Comparison of ENCODE assay signal across 8 cellular contexts in the genomic region with DNA sequence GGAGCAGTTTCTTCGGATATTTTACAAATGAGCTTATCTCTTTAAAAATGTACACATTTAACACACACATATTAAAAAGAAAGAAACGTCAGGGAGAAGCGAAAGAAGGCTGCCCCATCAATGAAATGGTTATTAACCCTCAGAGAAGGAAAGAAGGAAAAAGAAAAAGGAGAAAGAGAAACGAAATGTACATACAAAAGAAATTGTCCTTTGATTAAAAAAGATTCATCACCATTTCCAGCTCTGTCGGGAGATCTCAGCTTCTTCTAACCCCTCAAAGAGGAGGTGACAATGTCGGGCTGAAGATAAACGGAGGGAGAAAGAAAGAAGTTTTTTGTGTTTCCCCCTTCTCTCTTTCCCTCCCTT. TPM values are rescaled to one million over a fixed set of nuclear protein-coding genes. Genes with fewer than 3 reads are reported as not detected.
DNase-seq lines count a peak whose midpoint lies in the region; ATAC-seq and TF ChIP-seq lines count a peak whose summit lies in the region.

No MANE protein-coding gene starts in this region.

- peaks cover 30% of the 10 kb centered on the region for H3K4me1 Mint-ChIP-seq in activated CD8-positive, alpha-beta memory T cell treated with anti-CD3 and anti-CD28 coated beads, Interleukin-2, amount 10 ng/mL, durations not matched to agents 7 days and 5 days

- intact Hi-C loops in right lobe of liver (cut with DNase I) (loop anchor here in 1 of 2 donors (10.0 kb wide), 1 partner anchor 235 kb away; no protein-coding TSS in a partner anchor), testis (cut with DNase I; ENCODE audit: low total_unique reads) (loop anchor here (10.0 kb wide), 1 partner anchor 375 kb away; no protein-coding TSS in a partner anchor)

- ATAC-seq in activated CD8-positive, alpha-beta memory T cell treated with anti-CD3 and anti-CD28 coated beads, Interleukin-2, amount 10 ng/mL, durations not matched to agents 7 days and 5 days = no peak
- ATAC-seq in right lobe of liver = no peak

- peak overlapping the region; percentile 81 for H3K27ac Mint-ChIP-seq in activated CD8-positive, alpha-beta memory T cell treated with anti-CD3 and anti-CD28 coated beads, Interleukin-2, amount 10 ng/mL, durations not matched to agents 7 days and 5 days

- no peaks in the 10 kb centered on the region for H3K36me3 ChIP-seq in right lobe of liver
- no peaks in the 10 kb centered on the region for H3K36me3 ChIP-seq in testis (ENCODE audit: low read depth, missing control alignments)

- 3% methylated on average over 7 of the region's 7 CpGs for WGBS in right lobe of liver (ENCODE audit: insufficient coverage, low coverage, low lambda C conversion rate, missing lambda C conversion rate)
- 1% methylated on average over 7 of the region's 7 CpGs for WGBS in testis, 2 donors

- DNase-seq in activated CD8-positive, alpha-beta memory T cell treated with anti-CD3 and anti-CD28 coated beads, Interleukin-2, amount 10 ng/mL, durations not matched to agents 7 days and 5 days = no peak
- no peak for DNase-seq in activated CD8-positive, alpha-beta memory T cell treated with anti-CD3 and anti-CD28 coated beads, Interleukin-2, amount 50 U/mL, for 48 hours
- no peak for DNase-seq in right lobe of liver
- no peak for DNase-seq in testis
- DNase-seq in SIG-M5 treated with dmso at 0.1 percent for 504 hours (lab: John Stamatoyannopoulos, UW; ENCODE audit: unreplicated experiment) = no peak
- no peak for DNase-seq in glomerular visceral epithelial cell (ENCODE audit: extremely low spot score)
- no peak for DNase-seq in effector CD8-positive, alpha-beta T cell (lab: John Stamatoyannopoulos, UW)

- peak overlapping the region; percentile 64 for H3K27ac ChIP-seq in angular gyrus (ENCODE audit: low read depth, low read length)
- H3K27ac ChIP-seq in right lobe of liver = peak overlapping the region in 1 of 3 donors; percentile 44
- peak overlapping the region; percentile 73 to 82 for H3K27ac ChIP-seq in testis

- H3K27me3 Mint-ChIP-seq in activated CD8-positive, alpha-beta memory T cell treated with anti-CD3 and anti-CD28 coated beads, Interleukin-2, amount 10 ng/mL, durations not matched to agents 7 days and 5 days = peaks cover 60% of the 10 kb centered on the region

- no peaks in the 10 kb centered on the region for H3K27me3 ChIP-seq in right lobe of liver
- H3K27me3 ChIP-seq in testis = no peaks in the 10 kb centered on the region

- H3K36me3 Mint-ChIP-seq in activated CD8-positive, alpha-beta memory T cell treated with anti-CD3 and anti-CD28 coated beads, Interleukin-2, amount 10 ng/mL, durations not matched to agents 7 days and 5 days = peaks cover 5% of the 10 kb centered on the region

- CTCF ChIA-PET in activated CD8-positive, alpha-beta memory T cell treated with anti-CD3 and anti-CD28 coated beads, Interleukin-2, amount 10 ng/mL, durations not matched to agents 7 days and 5 days (lab: Charles Lee) = interaction anchor here (0.7 to 1.2 kb wide), 3 partner anchors 9 to 284 kb away, joined by 3 to 4 read pairs (median 3); no protein-coding TSS in a partner anchor

- no peaks in the 10 kb centered on the region for H3K9me3 Mint-ChIP-seq in activated CD8-positive, alpha-beta memory T cell treated with anti-CD3 and anti-CD28 coated beads, Interleukin-2, amount 10 ng/mL, durations not matched to agents 7 days and 5 days (ENCODE audit: low read depth)

- TF ChIP-seq CTCF in right lobe of liver (IDR thresholded peaks at IDR 0.05) (no peak), testis (IDR thresholded peaks at IDR 0.05) (no peak)

- TF ChIP-seq POLR2A in right lobe of liver (IDR thresholded peaks at IDR 0.05) (no peak), testis (IDR thresholded peaks at IDR 0.05) (no peak)

- H3K4me3 ChIP-seq in right lobe of liver (peak overlapping the region; percentile 33 to 78 (median 37)), testis (peak overlapping the region; percentile 58 to 71)

- H3K4me3 Mint-ChIP-seq in activated CD8-positive, alpha-beta memory T cell treated with anti-CD3 and anti-CD28 coated beads, Interleukin-2, amount 10 ng/mL, durations not matched to agents 7 days and 5 days = peak overlapping the region; percentile 90

- H3K4me1 ChIP-seq in right lobe of liver (peaks cover 0 to 21% (median 9%) of the 10 kb centered on the region in 4 donors), testis (no peaks in the 10 kb centered on the region)

- H3K9me3 ChIP-seq in right lobe of liver (no peaks in the 10 kb centered on the region), testis (no peaks in the 10 kb centered on the region)

RNA-seq across cellular contexts. Expression of a gene that starts 1.5 kb away (rescaled TPM):
- 10 to 100 TPM; 14.7 to 41.4 TPM for total RNA-seq in activated CD8-positive, alpha-beta memory T cell treated with anti-CD3 and anti-CD28 coated beads, Interleukin-2, amount 10 ng/mL, durations not matched to agents 7 days and 5 days
- total RNA-seq in right lobe of liver (1 to 10 TPM; 1.1 to 4.1 (median 1.9) TPM), testis (10 to 100 TPM in 1 of 2 donors, 1 to 10 TPM in 1; 9.1 to 11.4 TPM)
- 3.0 TPM for polyA plus RNA-seq in testis (ENCODE audit: insufficient read depth, low read depth, low replicate concordance)
